27 cellular contexts compared by ENCODE assay signal in the genomic region with DNA sequence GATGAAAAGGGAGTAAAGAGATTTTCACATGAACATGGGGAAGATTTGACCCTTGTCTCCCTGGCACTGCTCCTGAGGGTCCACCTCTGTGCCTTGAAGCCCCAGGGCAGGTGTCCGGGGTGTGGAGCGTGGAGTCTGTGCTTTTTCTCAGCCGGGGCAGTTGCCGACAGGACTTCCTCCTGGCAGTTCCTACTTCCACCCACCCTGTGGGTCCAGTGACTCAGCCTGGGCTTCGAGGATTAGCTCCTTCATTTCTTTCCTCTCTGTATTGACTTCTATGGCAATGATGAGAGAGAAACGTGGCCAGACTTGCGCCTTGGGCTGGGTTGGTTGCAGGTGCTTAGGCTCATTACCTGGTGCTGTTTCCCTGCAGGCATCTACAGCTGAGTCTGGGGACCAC. TPM values are rescaled to one million over a fixed set of nuclear protein-coding genes. Genes with fewer than 3 reads are reported as not detected.
A peak's percentile ranks its signal among the peaks of the same experiment; 100 is the strongest.
DNase-seq lines count a peak whose midpoint lies in the region; ATAC-seq, FAIRE-seq and TF ChIP-seq lines count a peak whose summit lies in the region.
"Had no signal": no experiment of that assay in that cellular context is flagged by ENCODE, and none has a peak within 500 bp of the region (broad histone marks: within the 10 kb centered on the region; RNA-seq: fewer than 3 reads in every experiment).

No MANE protein-coding gene starts in this region.

- peak overlapping the region; percentile 60 for H3K4me3 Mint-ChIP-seq in stimulated activated memory B cell treated with anti-CD40 and anti-IgM and Interleukin-4, amounts not matched to agents 10 μg/mL and 1 μg/mL and 100 μg/mL, for 72 hours
- no peak overlapping the region for H3K4me3 Mint-ChIP-seq in activated naive CD4-positive, alpha-beta T cell treated with anti-CD3 and anti-CD28 coated beads, Interleukin-2, amount 10 ng/mL, durations not matched to agents 7 days and 5 days
- H3K4me3 Mint-ChIP-seq: activated CD8-positive, alpha-beta memory T cell treated with anti-CD3 and anti-CD28 coated beads, Interleukin-2, amount 10 ng/mL, durations not matched to agents 7 days and 5 days; activated naive CD4-positive, alpha-beta T cell treated with anti-CD3 and anti-CD28 coated beads, Interleukin-2, amount 50 U/mL, for 24 hours; activated T-helper 1 cell treated with anti-CD3 and anti-CD28 coated beads, Interleukin-12 subunit alpha, Interleukin-12 subunit beta, Interleukin-2, Interleukin-4 antibody, amounts not matched to agents 30 ng/mL and 10 ng/mL and 1 ng/mL, durations not matched to agents 14 hours and 24 hours and 36 hours; CD8-positive, alpha-beta memory T cell; T-helper 1 cell treated with Interleukin-12 subunit alpha and Interleukin-12 subunit beta and Interleukin-4 antibody, amounts not matched to agents 30 μg/mL and 1 μg/mL, for 36 hours had no signal

- H3K27ac Mint-ChIP-seq in stimulated activated memory B cell treated with anti-CD40 and anti-IgM and Interleukin-4, amounts not matched to agents 10 μg/mL and 1 μg/mL and 100 μg/mL, for 72 hours = peak overlapping the region; percentile 66
- H3K27ac Mint-ChIP-seq in activated naive CD4-positive, alpha-beta T cell treated with anti-CD3 and anti-CD28 coated beads, Interleukin-2, amount 10 ng/mL, durations not matched to agents 7 days and 5 days = no peak overlapping the region
- H3K27ac Mint-ChIP-seq: activated CD8-positive, alpha-beta memory T cell treated with anti-CD3 and anti-CD28 coated beads, Interleukin-2, amount 10 ng/mL, durations not matched to agents 7 days and 5 days; activated T-helper 1 cell treated with anti-CD3 and anti-CD28 coated beads, Interleukin-12 subunit alpha, Interleukin-12 subunit beta, Interleukin-2, Interleukin-4 antibody, amounts not matched to agents 30 ng/mL and 10 ng/mL and 1 ng/mL, durations not matched to agents 14 hours and 24 hours and 36 hours; T-helper 1 cell treated with Interleukin-12 subunit alpha and Interleukin-12 subunit beta and Interleukin-4 antibody, amounts not matched to agents 30 μg/mL and 1 μg/mL, for 36 hours had no signal

- peaks cover 3% of the 10 kb centered on the region for H3K36me3 ChIP-seq in bronchial epithelial cell (ENCODE audit: control insufficient read depth, insufficient read depth, low read length)
- H3K36me3 ChIP-seq in kidney (ENCODE audit: control insufficient read depth in 1 of 2, insufficient read depth in 2 of 2, low read length in 2 of 2) = no peaks in the 10 kb centered on the region

- peaks cover 50% of the 10 kb centered on the region for H3K4me1 Mint-ChIP-seq in stimulated activated memory B cell treated with anti-CD40 and anti-IgM and Interleukin-4, amounts not matched to agents 10 μg/mL and 1 μg/mL and 100 μg/mL, for 72 hours
- H3K4me1 Mint-ChIP-seq in activated naive CD4-positive, alpha-beta T cell treated with anti-CD3 and anti-CD28 coated beads, Interleukin-2, amount 10 ng/mL, durations not matched to agents 7 days and 5 days = peaks cover 8% of the 10 kb centered on the region

- no peaks in the 10 kb centered on the region for H3K9me3 ChIP-seq in kidney (ENCODE audit: control insufficient read depth in 1 of 2, low read length in 2 of 2)
- H3K9me3 ChIP-seq: upper lobe of left lung had no signal

- H3K4me3 ChIP-seq in HL-60 (replicated peaks; ENCODE audit: insufficient read depth, low read length) (no peak overlapping the region), bronchial epithelial cell (ENCODE audit: low read depth, low read length) (no peak overlapping the region), kidney (ENCODE audit: low read length in 2 of 2) (no peak overlapping the region)
- H3K4me3 ChIP-seq: dorsolateral prefrontal cortex, upper lobe of left lung had no signal

- no peak overlapping the region for H3K9ac ChIP-seq in kidney (ENCODE audit: low read length in 2 of 2)

- peaks cover 45% of the 10 kb centered on the region for H3K36me3 Mint-ChIP-seq in stimulated activated memory B cell treated with anti-CD40 and anti-IgM and Interleukin-4, amounts not matched to agents 10 μg/mL and 1 μg/mL and 100 μg/mL, for 72 hours
- peaks cover 22% of the 10 kb centered on the region for H3K36me3 Mint-ChIP-seq in activated naive CD4-positive, alpha-beta T cell treated with anti-CD3 and anti-CD28 coated beads, Interleukin-2, amount 10 ng/mL, durations not matched to agents 7 days and 5 days
- H3K36me3 Mint-ChIP-seq: activated naive CD4-positive, alpha-beta T cell treated with anti-CD3 and anti-CD28 coated beads, Interleukin-2, amount 50 U/mL, for 24 hours had no signal

- no peak for ATAC-seq in stimulated activated memory B cell treated with anti-CD40 and anti-IgM and Interleukin-4, amounts not matched to agents 10 μg/mL and 1 μg/mL and 100 μg/mL, for 72 hours
- ATAC-seq in HG03439 (IDR thresholded peaks at IDR 0.05; ENCODE audit: unreplicated experiment) = no peak
- ATAC-seq: activated CD8-positive, alpha-beta memory T cell treated with anti-CD3 and anti-CD28 coated beads, Interleukin-2, amount 10 ng/mL, durations not matched to agents 7 days and 5 days; Panc1 had no signal

- H3K27me3 ChIP-seq in HL-60 (ENCODE audit: insufficient read depth, poor library complexity, severe bottlenecking) (no peaks in the 10 kb centered on the region), bronchial epithelial cell (ENCODE audit: control insufficient read depth, insufficient read depth, low read length) (no peaks in the 10 kb centered on the region)
- H3K27me3 ChIP-seq: upper lobe of left lung had no signal

- CTCF ChIA-PET in activated naive CD4-positive, alpha-beta T cell treated with anti-CD3 and anti-CD28 coated beads, Interleukin-2, amount 10 ng/mL, durations not matched to agents 7 days and 5 days (lab: Charles Lee) = interaction anchor here (0.6 to 6.1 kb wide), 13 partner anchors 25 to 349 kb away, joined by 3 to 63 read pairs (median 5); no protein-coding TSS in a partner anchor

- DNase-seq in HL-60 (ENCODE audit: low read depth in 1 of 2, low spot score in 1 of 2) = peak in 1 of 2 experiments; percentile 56
- peak; percentile 5 for DNase-seq in NOMO-1 treated with dmso at 0.1 percent for 144 hours (lab: John Stamatoyannopoulos, UW; ENCODE audit: unreplicated experiment)
- peak; percentile 13 for DNase-seq in bronchial epithelial cell (ENCODE audit: low read depth)
- DNase-seq in kidney = no peak
- DNase-seq in NCI-H526 (lab: John Stamatoyannopoulos, UW) = no peak
- DNase-seq in activated naive CD4-positive, alpha-beta T cell treated with anti-CD3 and anti-CD28 coated beads, Interleukin-2, amount 10 ng/mL, durations not matched to agents 7 days and 5 days = no peak
- DNase-seq: activated CD4-positive, alpha-beta T cell treated with anti-CD3 and anti-CD28 coated beads, Interleukin-2, amount 50 U/mL, for 1 hour; activated CD8-positive, alpha-beta memory T cell treated with anti-CD3 and anti-CD28 coated beads, Interleukin-2, amount 10 ng/mL, durations not matched to agents 7 days and 5 days; CD8-positive, alpha-beta memory T cell; central memory CD4-positive, alpha-beta T cell; dorsolateral prefrontal cortex; Karpas-422; NCI-H1092 treated with DMSO at 0.1 percent for 48 hours; NCI-H2029; NCI-H226; NCI-H82; stimulated activated CD4-positive, alpha-beta T cell treated with anti-CD3 and anti-CD28 coated beads, Interleukin-15, amount 100 ng/mL, for 24 hours had no signal

- TF ChIP-seq CTCF in HL-60 (IDR thresholded peaks at IDR 0.05; ENCODE audit: insufficient read depth, low read length) (no peak), bronchial epithelial cell (IDR thresholded peaks at IDR 0.05; ENCODE audit: insufficient read depth, low read length, severe bottlenecking) (no peak), kidney (IDR thresholded peaks at IDR 0.05; ENCODE audit: borderline replicate concordance, extremely low read depth, insufficient read depth) (no peak)

- H3K9me3 Mint-ChIP-seq in stimulated activated memory B cell treated with anti-CD40 and anti-IgM and Interleukin-4, amounts not matched to agents 10 μg/mL and 1 μg/mL and 100 μg/mL, for 72 hours = no peaks in the 10 kb centered on the region
- H3K9me3 Mint-ChIP-seq in activated naive CD4-positive, alpha-beta T cell treated with anti-CD3 and anti-CD28 coated beads, Interleukin-2, amount 10 ng/mL, durations not matched to agents 7 days and 5 days = no peaks in the 10 kb centered on the region
- H3K9me3 Mint-ChIP-seq: activated naive CD4-positive, alpha-beta T cell treated with anti-CD3 and anti-CD28 coated beads, Interleukin-2, amount 50 U/mL, for 24 hours; activated T-helper 1 cell treated with anti-CD3 and anti-CD28 coated beads, Interleukin-12 subunit alpha, Interleukin-12 subunit beta, Interleukin-2, Interleukin-4 antibody, amounts not matched to agents 30 ng/mL and 10 ng/mL and 1 ng/mL, durations not matched to agents 14 hours and 24 hours and 36 hours; CD8-positive, alpha-beta memory T cell; T-helper 1 cell treated with Interleukin-12 subunit alpha and Interleukin-12 subunit beta and Interleukin-4 antibody, amounts not matched to agents 30 μg/mL and 1 μg/mL, for 36 hours had no signal

- peaks cover 0 to 2% of the 10 kb centered on the region in 2 donors for H3K4me1 ChIP-seq in kidney (ENCODE audit: control insufficient read depth in 1 of 2, insufficient read depth in 1 of 2, low read depth in 1 of 2, low read length in 2 of 2)

- intact Hi-C loops in kidney (cut with DNase I) = no loop called here

- no peak for FAIRE-seq in bronchial epithelial cell (lab: Jason Lieb, UNC)
- FAIRE-seq in kidney (lab: Jason Lieb, UNC) = no peak
- FAIRE-seq: G401.6, GM18507 had no signal

- H3K27ac ChIP-seq in HL-60 (replicated peaks) = peak overlapping the region; percentile 60
- H3K27ac ChIP-seq in kidney (ENCODE audit: low read depth in 2 of 2, low read length in 2 of 2) = no peak overlapping the region
- H3K27ac ChIP-seq: VCaP had no signal

- no peaks in the 10 kb centered on the region for H3K27me3 Mint-ChIP-seq in stimulated activated memory B cell treated with anti-CD40 and anti-IgM and Interleukin-4, amounts not matched to agents 10 μg/mL and 1 μg/mL and 100 μg/mL, for 72 hours
- H3K27me3 Mint-ChIP-seq in activated naive CD4-positive, alpha-beta T cell treated with anti-CD3 and anti-CD28 coated beads, Interleukin-2, amount 10 ng/mL, durations not matched to agents 7 days and 5 days = no peaks in the 10 kb centered on the region
- H3K27me3 Mint-ChIP-seq: activated CD8-positive, alpha-beta memory T cell treated with anti-CD3 and anti-CD28 coated beads, Interleukin-2, amount 10 ng/mL, durations not matched to agents 7 days and 5 days; activated naive CD4-positive, alpha-beta T cell treated with anti-CD3 and anti-CD28 coated beads, Interleukin-2, amount 50 U/mL, for 24 hours had no signal

RNA-seq across cellular contexts. Expression of a gene that starts 35.9 kb away (rescaled TPM):
- total RNA-seq in bronchial epithelial cell = 1.3 and 2.4 TPM in 2 replicates
- total RNA-seq in kidney = 7.3 TPM
- 2.4 TPM for polyA plus RNA-seq in kidney (ENCODE audit: insufficient read depth, low read depth, low replicate concordance)
- total RNA-seq: activated T-helper 1 cell treated with anti-CD3 and anti-CD28 coated beads, Interleukin-12 subunit alpha, Interleukin-12 subunit beta, Interleukin-2, Interleukin-4 antibody, amounts not matched to agents 30 ng/mL and 10 ng/mL and 1 ng/mL, durations not matched to agents 14 hours and 24 hours and 36 hours had no signal
- polyA plus RNA-seq: CD8-positive, alpha-beta memory T cell had no signal

Comparison
In these comparisons a context has a peak if more than half of its experiments do, and no peak if none do; other contexts are left out.
1. DNase-seq: peak in NOMO-1 treated with dmso at 0.1 percent for 144 hours (single experiment) and bronchial epithelial cell (single experiment); none in kidney (single experiment), NCI-H526 (0 of 2) and activated naive CD4-positive, alpha-beta T cell treated with anti-CD3 and anti-CD28 coated beads, Interleukin-2, amount 10 ng/mL, durations not matched to agents 7 days and 5 days (single experiment).